Comparison of ENCODE assay signal across 19 cellular contexts in genomic region chr6:115977220-115977619, GRCh38.
DNase-seq lines count a peak whose midpoint lies in the region; TF ChIP-seq lines count a peak whose summit lies in the region.
"Had no signal": no experiment of that assay in that cellular context is flagged by ENCODE, and none has a peak within 500 bp of the region (broad histone marks: within the 10 kb centered on the region; RNA-seq: fewer than 3 reads in every experiment).

No MANE protein-coding gene starts in this region.

- WGBS in transverse colon (ENCODE audit: low coverage in 1 of 2), 2 donors, result 33 to 49% methylated on average over 2 of the region's 2 CpGs

- H3K27me3 ChIP-seq in layer of hippocampus (ENCODE audit: control insufficient read depth, insufficient read depth, low read length), result no peaks in the 10 kb centered on the region
- no peaks in the 10 kb centered on the region for H3K27me3 ChIP-seq in transverse colon

- H3K4me1 ChIP-seq in transverse colon, result peaks cover 0 to 15% (median 1%) of the 10 kb centered on the region in 4 donors

- H3K9me3 ChIP-seq in transverse colon, result no peaks in the 10 kb centered on the region
- H3K9me3 ChIP-seq: A549, Caco-2 had no signal

- H3K36me3 Mint-ChIP-seq in progenitor cell of endocrine pancreas (ENCODE audit: insufficient read depth), result no peaks in the 10 kb centered on the region

- H3K27ac Mint-ChIP-seq in progenitor cell of endocrine pancreas, result peak overlapping the region; percentile 43
- H3K27ac Mint-ChIP-seq: CD4-positive, alpha-beta T cell; HFFc6 had no signal

- H3K4me3 ChIP-seq in transverse colon, result no peak overlapping the region
- H3K4me3 ChIP-seq: A549 had no signal

- intact Hi-C loops in transverse colon (cut with DNase I; ENCODE audit: low total_unique reads), result no loop called here

- TF ChIP-seq CTCF in progenitor cell of endocrine pancreas (IDR thresholded peaks at IDR 0.05; ENCODE audit: unreplicated experiment) (no peak), transverse colon (IDR thresholded peaks at IDR 0.05) (no peak)

- DNase-seq in DMS53 (lab: John Stamatoyannopoulos, UW) (peak; percentile 3), DMS53 treated with DMSO at 0.1 percent for 48 hours (lab: John Stamatoyannopoulos, UW; ENCODE audit: unreplicated experiment) (no peak), progenitor cell of endocrine pancreas (ENCODE audit: low spot score, unreplicated experiment) (no peak), transverse colon (peak; percentile 42), NCI-H2029 (lab: John Stamatoyannopoulos, UW) (no peak), medulla oblongata (ENCODE audit: extremely low spot score) (no peak), NCI-H187 treated with DMSO at 0.1 percent for 48 hours (lab: John Stamatoyannopoulos, UW) (no peak)
- DNase-seq: AML-193; Caco-2; CD4-positive, alpha-beta T cell; DMS79 treated with DMSO at 0.1 percent for 48 hours; GF-D8; GOT3; H7; HFFc6 had no signal

- H3K27ac ChIP-seq in layer of hippocampus (ENCODE audit: low read depth, low read length) (peak overlapping the region; percentile 93), transverse colon (no peak overlapping the region)
- H3K27ac ChIP-seq: 22Rv1, A549, C4-2B had no signal

- H3K27me3 Mint-ChIP-seq in progenitor cell of endocrine pancreas, result no peaks in the 10 kb centered on the region
- H3K27me3 Mint-ChIP-seq: CD4-positive, alpha-beta T cell had no signal

- TF ChIP-seq EP300 in transverse colon (IDR thresholded peaks at IDR 0.05; ENCODE audit: low read depth), result no peak

- in situ Hi-C loops in transverse colon (cut with MboI; ENCODE audit: low pct_ligation_motif_present in 1 of 4, low pct_unique_long_range_greater_than_20kb in 1 of 4, low sequenced_read_pairs in 3 of 4), result no loop called here

- no peaks in the 10 kb centered on the region for H3K9me3 Mint-ChIP-seq in progenitor cell of endocrine pancreas (ENCODE audit: low read depth)
- H3K9me3 Mint-ChIP-seq: CD4-positive, alpha-beta T cell; HFFc6 had no signal

- peaks cover 12% of the 10 kb centered on the region for H3K4me1 Mint-ChIP-seq in progenitor cell of endocrine pancreas (ENCODE audit: low read depth)

- H3K36me3 ChIP-seq in transverse colon, result no peaks in the 10 kb centered on the region

- no peak for TF ChIP-seq POLR2A in transverse colon (IDR thresholded peaks at IDR 0.05)

- no peak overlapping the region for H3K4me3 Mint-ChIP-seq in progenitor cell of endocrine pancreas (ENCODE audit: low read depth)
- H3K4me3 Mint-ChIP-seq: CD4-positive, alpha-beta T cell; HFFc6 had no signal

Comparison
In these comparisons a context has a peak if more than half of its experiments do, and no peak if none do; other contexts are left out.
1. DNase-seq: peak in DMS53 (single experiment) and transverse colon (single experiment); none in DMS53 treated with DMSO at 0.1 percent for 48 hours (single experiment), progenitor cell of endocrine pancreas (single experiment), NCI-H2029 (single experiment), medulla oblongata (single experiment) and NCI-H187 treated with DMSO at 0.1 percent for 48 hours (single experiment).